Comparison of ENCODE assay signal across 13 cellular contexts in genomic region chr14:61343471-61343870, GRCh38. TPM values are rescaled to one million over a fixed set of nuclear protein-coding genes. Genes with fewer than 3 reads are reported as not detected.
DNase-seq lines count a peak whose midpoint lies in the region; ATAC-seq and TF ChIP-seq lines count a peak whose summit lies in the region.
"Had no signal": no experiment of that assay in that cellular context is flagged by ENCODE, and none has a peak within 500 bp of the region (broad histone marks: within the 10 kb centered on the region; RNA-seq: fewer than 3 reads in every experiment).

No MANE protein-coding gene starts in this region.

- H3K4me1 ChIP-seq in right atrium auricular region, result peaks cover 0 to 28% of the 10 kb centered on the region in 2 donors
- peaks cover 0 to 36% (median 0%) of the 10 kb centered on the region in 4 donors for H3K4me1 ChIP-seq in stomach

- no peak for TF ChIP-seq POLR2A in stomach (IDR thresholded peaks at IDR 0.05)

- TF ChIP-seq CTCF in right atrium auricular region (IDR thresholded peaks at IDR 0.05) (no peak), stomach (IDR thresholded peaks at IDR 0.05) (no peak)

- H3K27me3 ChIP-seq in right atrium auricular region (no peaks in the 10 kb centered on the region), stomach (no peaks in the 10 kb centered on the region)

- H3K4me3 ChIP-seq in right atrium auricular region (no peak overlapping the region), stomach (no peak overlapping the region)
- H3K4me3 ChIP-seq: GM23338 had no signal

- H3K36me3 ChIP-seq in right atrium auricular region (no peaks in the 10 kb centered on the region), stomach (no peaks in the 10 kb centered on the region)

- peak overlapping the region; percentile 48 to 61 for H3K27ac ChIP-seq in right atrium auricular region
- H3K27ac ChIP-seq in stomach, result peak overlapping the region; percentile 13 to 77 (median 67)

- peak overlapping the region; percentile 99 for H3K27ac Mint-ChIP-seq in activated CD4-positive, alpha-beta T cell treated with anti-CD3 and anti-CD28 coated beads for 36 hours
- peak overlapping the region; percentile 98 to 99 for H3K27ac Mint-ChIP-seq in activated naive CD4-positive, alpha-beta T cell treated with anti-CD3 and anti-CD28 coated beads, Interleukin-2, amount 50 U/mL, for 72 hours
- H3K27ac Mint-ChIP-seq: brain, GM23338 had no signal

- peaks cover under 1% of the 10 kb centered on the region for H3K9me3 Mint-ChIP-seq in activated CD4-positive, alpha-beta T cell treated with anti-CD3 and anti-CD28 coated beads for 36 hours (ENCODE audit: low read depth)
- peaks cover 0 to under 1% of the 10 kb centered on the region in 2 donors for H3K9me3 Mint-ChIP-seq in activated naive CD4-positive, alpha-beta T cell treated with anti-CD3 and anti-CD28 coated beads, Interleukin-2, amount 50 U/mL, for 72 hours
- H3K9me3 Mint-ChIP-seq: brain, GM23338 had no signal

- DNase-seq in activated CD4-positive, alpha-beta T cell treated with anti-CD3 and anti-CD28 coated beads for 36 hours, result no peak
- no peak for DNase-seq in activated CD4-positive, alpha-beta T cell treated with anti-CD3 and anti-CD28 coated beads, Interleukin-2, amount 50 U/mL, for 4 hours
- no peak for DNase-seq in activated naive CD4-positive, alpha-beta T cell treated with anti-CD3 and anti-CD28 coated beads, Interleukin-2, amount 50 U/mL, for 72 hours (ENCODE audit: low spot score in 2 of 2)
- DNase-seq in right atrium auricular region (ENCODE audit: low spot score) (no peak), stomach (no peak), GF-D8 (lab: John Stamatoyannopoulos, UW) (no peak), RKO (ENCODE audit: low spot score) (no peak), NCI-H146 (lab: John Stamatoyannopoulos, UW) (no peak)
- DNase-seq: KBM-7, NCI-H446, SIG-M5 had no signal

- H3K4me3 Mint-ChIP-seq in activated CD4-positive, alpha-beta T cell treated with anti-CD3 and anti-CD28 coated beads for 36 hours, result peak overlapping the region; percentile 86
- H3K4me3 Mint-ChIP-seq: brain, GM23338 had no signal

- H3K27me3 Mint-ChIP-seq in activated CD4-positive, alpha-beta T cell treated with anti-CD3 and anti-CD28 coated beads for 36 hours, result no peaks in the 10 kb centered on the region

- ATAC-seq in activated CD4-positive, alpha-beta T cell treated with anti-CD3 and anti-CD28 coated beads for 36 hours, result no peak
- no peak for ATAC-seq in activated naive CD4-positive, alpha-beta T cell treated with anti-CD3 and anti-CD28 coated beads, Interleukin-2, amount 50 U/mL, for 72 hours
- ATAC-seq: GM23338 had no signal

- H3K9me3 ChIP-seq in right atrium auricular region, result no peaks in the 10 kb centered on the region
- no peaks in the 10 kb centered on the region for H3K9me3 ChIP-seq in stomach

- no peak for TF ChIP-seq EP300 in stomach (IDR thresholded peaks at IDR 0.05)

- POLR2A ChIA-PET in activated CD4-positive, alpha-beta T cell treated with anti-CD3 and anti-CD28 coated beads for 36 hours (lab: Charles Lee), result interaction anchor here (0.6 to 2.5 kb wide), 7 partner anchors 9 to 60 kb away, joined by 3 to 24 read pairs (median 6); no protein-coding TSS in a partner anchor

- WGBS in stomach, 5 donors, result 70 to 85% (median 81%) methylated on average over 1 of the region's 1 CpG

- H3K36me3 Mint-ChIP-seq in activated CD4-positive, alpha-beta T cell treated with anti-CD3 and anti-CD28 coated beads for 36 hours (ENCODE audit: low read depth), result peaks cover 48% of the 10 kb centered on the region
- H3K36me3 Mint-ChIP-seq in activated naive CD4-positive, alpha-beta T cell treated with anti-CD3 and anti-CD28 coated beads, Interleukin-2, amount 50 U/mL, for 72 hours, result peaks cover 47 to 49% of the 10 kb centered on the region in 2 donors
- H3K36me3 Mint-ChIP-seq: brain had no signal

- intact Hi-C loops in activated CD4-positive, alpha-beta T cell treated with anti-CD3 and anti-CD28 coated beads for 36 hours (cut with DNase I, micrococcal nuclease), result loop anchor here (2.0 to 5.0 kb wide), 5 partner anchors 45 to 319 kb away; no protein-coding TSS in a partner anchor
- intact Hi-C loops in stomach (cut with DNase I; ENCODE audit: low total_unique reads), result no loop called here

- CTCF ChIA-PET in activated CD4-positive, alpha-beta T cell treated with anti-CD3 and anti-CD28 coated beads for 36 hours (lab: Charles Lee), result interaction anchor here (0.7 to 1.7 kb wide), 10 partner anchors 10 to 67 kb away, joined by 3 to 15 read pairs (median 4); no protein-coding TSS in a partner anchor

- peaks cover 94% of the 10 kb centered on the region for H3K4me1 Mint-ChIP-seq in activated CD4-positive, alpha-beta T cell treated with anti-CD3 and anti-CD28 coated beads for 36 hours
- H3K4me1 Mint-ChIP-seq: brain had no signal

RNA-seq across cellular contexts. Expression of gene PRKCH, which starts 22.1 kb away (rescaled TPM):
- total RNA-seq in activated CD4-positive, alpha-beta T cell treated with anti-CD3 and anti-CD28 coated beads for 36 hours, result 100 to 1,000 TPM; 109 to 145 TPM
- total RNA-seq in activated naive CD4-positive, alpha-beta T cell treated with anti-CD3 and anti-CD28 coated beads, Interleukin-2, amount 50 U/mL, for 72 hours, result 100 to 1,000 TPM; 131 to 216 TPM
- total RNA-seq in right atrium auricular region (10 to 100 TPM; 24.9 to 40.3 TPM), stomach (10 to 100 TPM in 4 of 5 donors, 1 to 10 TPM in 1; 6.1 to 84.0 (median 46.3) TPM)
- 1 to 10 TPM; 5.5 to 7.5 (median 6.1) TPM for polyA plus RNA-seq in stomach
